1 cellular context compared by ENCODE assay signal in the genomic region with DNA sequence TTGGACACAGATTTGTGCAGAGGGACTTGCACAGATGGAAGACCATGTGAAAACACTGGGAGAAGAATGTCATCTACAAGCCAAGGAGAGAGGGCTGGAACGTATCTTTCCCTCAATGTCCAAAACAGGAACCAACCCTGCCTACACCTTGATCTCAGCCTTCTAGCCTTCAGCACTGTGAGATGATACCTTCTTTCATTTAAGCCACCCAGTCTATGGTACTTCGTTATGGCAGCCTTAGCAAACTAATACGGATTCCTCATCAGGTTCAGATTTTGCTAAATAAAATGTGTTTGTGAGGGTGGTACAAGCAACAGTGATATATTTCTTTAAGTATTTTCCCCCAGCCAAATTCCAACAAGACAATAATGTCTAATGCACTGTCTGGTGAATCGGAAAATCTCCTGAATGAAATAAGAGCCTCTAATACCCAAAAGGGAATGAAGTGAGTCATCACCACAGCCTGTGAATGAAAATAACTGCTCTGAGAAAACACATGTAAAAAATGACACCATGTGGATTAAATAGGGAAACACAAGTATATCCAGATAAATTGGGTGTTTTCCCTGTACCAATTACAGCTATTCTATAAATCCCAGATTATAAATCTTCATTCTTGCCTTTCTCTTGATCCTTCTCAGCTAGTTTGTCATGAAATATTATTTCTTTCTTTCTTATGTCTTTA.
TF ChIP-seq lines count a peak whose summit lies in the region.

No MANE protein-coding gene starts in this region.

TF ChIP-seq in HEK293, 187 proteins besides CTCF, POLR2A, EP300 and RAD21 (continued from another document):
- TF ChIP-seq PRDM4 (tag by site-specific recombination; IDR thresholded peaks at IDR 0.05) (no peak), ZNF548 (tag by site-specific recombination; IDR thresholded peaks at IDR 0.05) (no peak), ZNF837 (tag by site-specific recombination; IDR thresholded peaks at IDR 0.05) (no peak), TRIM28 (IDR thresholded peaks at IDR 0.05; ENCODE audit: borderline replicate concordance, low read length) (no peak), TSHZ1 (tag by site-specific recombination; IDR thresholded peaks at IDR 0.05; ENCODE audit: borderline replicate concordance) (no peak), ZNF768 (tag by site-specific recombination; IDR thresholded peaks at IDR 0.05) (no peak), ZNF621 (tag by site-specific recombination; IDR thresholded peaks at IDR 0.05) (no peak), ZNF626 (tag by site-specific recombination; IDR thresholded peaks at IDR 0.05) (no peak), ZNF366 (tag by site-specific recombination; conservative IDR thresholded peaks at IDR 0.05) (no peak), ZNF645 (tag by site-specific recombination; IDR thresholded peaks at IDR 0.05) (no peak), ZBTB21 (tag by site-specific recombination; IDR thresholded peaks at IDR 0.05) (0 out of 2 replicates have a peak, but pooled peaks have one; percentile 12), ZNF423 (tag by site-specific recombination; IDR thresholded peaks at IDR 0.05) (no peak), SP7 (tag by site-specific recombination; IDR thresholded peaks at IDR 0.05) (no peak), OVOL3 (tag by site-specific recombination; IDR thresholded peaks at IDR 0.05) (no peak), TCF7L2 (IDR thresholded peaks at IDR 0.05; ENCODE audit: borderline replicate concordance, low read depth, low read length) (no peak)
- TF ChIP-seq, protein P1, sequence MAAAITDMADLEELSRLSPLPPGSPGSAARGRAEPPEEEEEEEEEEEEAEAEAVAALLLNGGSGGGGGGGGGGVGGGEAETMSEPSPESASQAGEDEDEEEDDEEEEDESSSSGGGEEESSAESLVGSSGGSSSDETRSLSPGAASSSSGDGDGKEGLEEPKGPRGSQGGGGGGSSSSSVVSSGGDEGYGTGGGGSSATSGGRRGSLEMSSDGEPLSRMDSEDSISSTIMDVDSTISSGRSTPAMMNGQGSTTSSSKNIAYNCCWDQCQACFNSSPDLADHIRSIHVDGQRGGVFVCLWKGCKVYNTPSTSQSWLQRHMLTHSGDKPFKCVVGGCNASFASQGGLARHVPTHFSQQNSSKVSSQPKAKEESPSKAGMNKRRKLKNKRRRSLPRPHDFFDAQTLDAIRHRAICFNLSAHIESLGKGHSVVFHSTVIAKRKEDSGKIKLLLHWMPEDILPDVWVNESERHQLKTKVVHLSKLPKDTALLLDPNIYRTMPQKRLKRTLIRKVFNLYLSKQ (tag by site-specific recombination; IDR thresholded peaks at IDR 0.05; ENCODE audit: borderline replicate concordance): no peak
